17 cellular contexts compared by ENCODE assay signal in the genomic region with DNA sequence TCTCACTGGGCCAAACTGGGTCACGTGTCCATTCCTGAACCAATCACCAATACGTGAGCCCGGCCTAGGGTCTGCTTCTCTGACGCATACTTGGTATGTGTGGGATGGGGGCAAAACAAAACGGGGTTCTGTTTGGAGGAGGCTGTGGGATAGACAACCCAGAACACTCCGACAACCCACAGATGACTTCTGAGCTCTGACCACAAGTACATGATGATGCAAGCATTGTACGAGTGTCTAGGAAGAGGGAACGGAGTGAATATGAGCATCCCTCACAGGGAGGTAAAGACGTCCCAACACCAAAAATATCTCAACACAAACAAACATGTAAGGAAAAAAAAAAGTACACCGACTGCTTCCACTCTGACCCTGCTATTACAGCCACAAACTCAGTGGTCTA. TPM values are rescaled to one million over a fixed set of nuclear protein-coding genes. Genes with fewer than 3 reads are reported as not detected.
A peak's percentile ranks its signal among the peaks of the same experiment; 100 is the strongest.
DNase-seq lines count a peak whose midpoint lies in the region; ATAC-seq, FAIRE-seq and TF ChIP-seq lines count a peak whose summit lies in the region.
"Had no signal": no experiment of that assay in that cellular context is flagged by ENCODE, and none has a peak within 500 bp of the region (broad histone marks: within the 10 kb centered on the region; RNA-seq: fewer than 3 reads in every experiment).

No MANE protein-coding gene starts in this region.

- H3K9me3 Mint-ChIP-seq in CD14-positive monocyte = no peaks in the 10 kb centered on the region
- H3K9me3 Mint-ChIP-seq: IgD-negative memory B cell had no signal

- H3K9me3 ChIP-seq in PC-3 (ENCODE audit: low read length) = no peaks in the 10 kb centered on the region
- H3K9me3 ChIP-seq: breast epithelium had no signal

- no peak overlapping the region for H2AFZ ChIP-seq in PC-3 (ENCODE audit: low read length)
- H2AFZ ChIP-seq: parathyroid adenoma had no signal

- H3K27me3 ChIP-seq in PC-3 (ENCODE audit: low read length) = no peaks in the 10 kb centered on the region
- H3K27me3 ChIP-seq: breast epithelium had no signal

- CTCF ChIA-PET in PC-3 (lab: Charles Lee) = interaction anchor here (0.5 kb wide), 1 partner anchor 445 kb away, joined by 4 read pairs; no protein-coding TSS in a partner anchor

- TF ChIP-seq POLR2A in NB4 (IDR thresholded peaks at IDR 0.05; ENCODE audit: extremely low read depth, insufficient read length) (no peak), GM12891 (IDR thresholded peaks at IDR 0.05; ENCODE audit: low read depth, low read length) (no peak)

- FAIRE-seq in GM12891 (lab: Jason Lieb, UNC) = no peak
- FAIRE-seq: endothelial cell of umbilical vein had no signal

- H3K4me1 ChIP-seq in PC-3 (ENCODE audit: insufficient read depth, low read length) = peaks cover 26% of the 10 kb centered on the region

- H3K27ac Mint-ChIP-seq in CD14-positive monocyte = peak overlapping the region; percentile 46 to 93 (median 83)

- H3F3A ChIP-seq in PC-3 (ENCODE audit: low read length, unreplicated experiment) = no peaks in the 10 kb centered on the region

- no peak overlapping the region for H3K4me3 ChIP-seq in NB4 (ENCODE audit: low read depth, low read length)
- H3K4me3 ChIP-seq in foreskin fibroblast (ENCODE audit: low read depth in 1 of 2, low read length in 2 of 2) = no peak overlapping the region
- H3K4me3 ChIP-seq in PC-3 (ENCODE audit: low read length) = no peak overlapping the region
- H3K4me3 ChIP-seq: breast epithelium had no signal

- TF ChIP-seq CTCF in CD14-positive monocyte (IDR thresholded peaks at IDR 0.05) (no peak), NB4 (IDR thresholded peaks at IDR 0.05; ENCODE audit: low read depth, low read length) (no peak), foreskin fibroblast (IDR thresholded peaks at IDR 0.05; ENCODE audit: low read depth, low read length) (no peak), PC-3 (conservative IDR thresholded peaks at IDR 0.05; ENCODE audit: low read depth, low read length) (no peak)

- intact Hi-C loops in CD14-positive monocyte (cut with micrococcal nuclease) (no loop called here), PC-3 (cut with micrococcal nuclease) (no loop called here)

- DNase-seq in CD14-positive monocyte (ENCODE audit: low spot score) (no peak), NB4 (ENCODE audit: low read depth) (peak; percentile 61), caudate nucleus (lab: John Stamatoyannopoulos, UW) (peak in 1 of 61 donors; percentile 19), non-pigmented ciliary epithelial cell (ENCODE audit: low read depth) (peak; percentile 87), GM12891 (ENCODE audit: insufficient read length, low spot score) (no peak), foreskin fibroblast (no peak), PC-3 (no peak)
- DNase-seq: AML-193; NCI-H187 treated with DMSO at 0.1 percent for 48 hours; NCI-H82; SHP77; stimulated activated CD4-positive, alpha-beta T cell treated with anti-CD3 and anti-CD28 coated beads, Interleukin-1b, Interleukin-23, amount 100 ng/mL, for 48 hours had no signal

- H3K9ac ChIP-seq in PC-3 (ENCODE audit: low read length) = no peak overlapping the region
- H3K9ac ChIP-seq: parathyroid adenoma had no signal

- peaks cover 34% of the 10 kb centered on the region for H3K36me3 ChIP-seq in PC-3 (ENCODE audit: low read depth, low read length)

- H3K4me1 Mint-ChIP-seq in CD14-positive monocyte = peaks cover 75% of the 10 kb centered on the region

- H3K27ac ChIP-seq in caudate nucleus (ENCODE audit: low read depth, low read length) (peak overlapping the region; percentile 40), PC-3 (ENCODE audit: low read length) (no peak overlapping the region)
- H3K27ac ChIP-seq: breast epithelium, parathyroid adenoma had no signal

- peak overlapping the region; percentile 40 to 52 for H3K4me3 Mint-ChIP-seq in CD14-positive monocyte

- peaks cover 47 to 74% of the 10 kb centered on the region in 2 donors for H3K36me3 Mint-ChIP-seq in CD14-positive monocyte
- H3K36me3 Mint-ChIP-seq: IgD-negative memory B cell had no signal

- POLR2A ChIA-PET in PC-3 (lab: Charles Lee; ENCODE audit: unreplicated experiment) = no interaction called here

- ATAC-seq in GM21717 (IDR thresholded peaks at IDR 0.05; ENCODE audit: unreplicated experiment) (no peak), PC-3 (no peak)

- H3K9me2 ChIP-seq in PC-3 (replicated peaks; ENCODE audit: low read length) = no peaks in the 10 kb centered on the region

- peaks cover 4% of the 10 kb centered on the region; the same call in 1 of the 2 replicates for H4K20me1 ChIP-seq in PC-3 (ENCODE audit: low read length)

- H3K4me2 ChIP-seq in PC-3 (ENCODE audit: low read length) = no peak overlapping the region

- peaks cover 0 to 2% (median 2%) of the 10 kb centered on the region in 3 donors for H3K27me3 Mint-ChIP-seq in CD14-positive monocyte (ENCODE audit: low read depth in 3 of 3)
- H3K27me3 Mint-ChIP-seq: IgD-negative memory B cell had no signal

- peaks cover 90% of the 10 kb centered on the region for H3K79me2 ChIP-seq in PC-3 (ENCODE audit: low read length)

- BruUV-seq in PC-3 (replicated peaks; lab: Mats Ljungman, UMichigan) = no TSS peak

TF ChIP-seq in GM12891, 5 proteins besides CTCF, POLR2A, EP300 and RAD21:
- no peak for TF ChIP-seq PAX5 (IDR thresholded peaks at IDR 0.05; ENCODE audit: insufficient read depth, low read length, severe bottlenecking)
- TF ChIP-seq POLR2AphosphoS5 (IDR thresholded peaks at IDR 0.05; ENCODE audit: low read depth, low read length) = no peak
- TF ChIP-seq POU2F2 (IDR thresholded peaks at IDR 0.05; ENCODE audit: low read depth, low read length) = no peak
- TF ChIP-seq SPI1 (IDR thresholded peaks at IDR 0.05; ENCODE audit: low read depth, low read length) = no peak
- TF ChIP-seq TAF1 (IDR thresholded peaks at IDR 0.05; ENCODE audit: low read depth, low read length) = no peak

RNA-seq across cellular contexts. Expression of gene DAGLB, which starts 5.6 kb away (rescaled TPM):
- polyA plus RNA-seq in CD14-positive monocyte = 10 to 100 TPM; 15.2 to 16.4 TPM
- polyA plus RNA-seq in GM12891 (2012; ENCODE audit: low read depth, missing spikeins) = 4.4 TPM
- total RNA-seq in PC-3 (2014; rRNA removed) = 23.4 and 34.5 TPM in 2 replicates

RNA-seq across cellular contexts. Expression of gene KDELR2, which starts 41.8 kb away (rescaled TPM):
- polyA plus RNA-seq in CD14-positive monocyte = 100 to 1,000 TPM in 1 of 2 donors, 10 to 100 TPM in 1; 91.7 to 103 TPM
- 27.6 TPM for polyA plus RNA-seq in GM12891 (2012; ENCODE audit: low read depth, missing spikeins)
- total RNA-seq in PC-3 (2014; rRNA removed) = 107 and 109 TPM in 2 replicates

Comparison
In these comparisons a context has a peak if more than half of its experiments do, and no peak if none do; other contexts are left out.
1. DNase-seq: peak in NB4 (single experiment) and non-pigmented ciliary epithelial cell (single experiment); none in CD14-positive monocyte (single experiment), GM12891 (single experiment), foreskin fibroblast (0 of 2) and PC-3 (single experiment).